Comparison of ENCODE assay signal across 7 cellular contexts in genomic region chr5:181203842-181204560, GRCh38. TPM values are rescaled to one million over a fixed set of nuclear protein-coding genes. Genes with fewer than 3 reads are reported as not detected.
DNase-seq lines count a peak whose midpoint lies in the region; TF ChIP-seq lines count a peak whose summit lies in the region.
"Had no signal": no experiment of that assay in that cellular context is flagged by ENCODE, and none has a peak within 500 bp of the region (broad histone marks: within the 10 kb centered on the region; RNA-seq: fewer than 3 reads in every experiment).

No MANE protein-coding gene starts in this region.

- BruUV-seq in OCI-LY7 (replicated peaks; lab: Mats Ljungman, UMichigan) = no TSS peak

- H3K36me3 ChIP-seq in OCI-LY7 (ENCODE audit: insufficient read depth, low read length) (no peaks in the 10 kb centered on the region), esophagus squamous epithelium (peaks cover 0 to 21% (median 4%) of the 10 kb centered on the region in 3 donors), spleen (no peaks in the 10 kb centered on the region)

- no peak for DNase-seq in OCI-LY7 (ENCODE audit: low spot score)
- no peak for DNase-seq in esophagus squamous epithelium (lab: John Stamatoyannopoulos, UW)
- DNase-seq in spleen = no peak
- DNase-seq in NCI-H226 = no peak
- DNase-seq in mesenteric fat pad (ENCODE audit: low spot score) = no peak
- DNase-seq in mucosa of gallbladder (ENCODE audit: low spot score) = no peak

- no peaks in the 10 kb centered on the region for H3K9me2 ChIP-seq in OCI-LY7 (ENCODE audit: insufficient read depth, low read length)

- POLR2A ChIA-PET in OCI-LY7 (lab: Charles Lee) = interaction anchor here (0.6 kb wide), 1 partner anchor 1386 kb away, joined by 6 read pairs; no protein-coding TSS in a partner anchor

- H3K27me3 ChIP-seq in esophagus squamous epithelium (no peaks in the 10 kb centered on the region), spleen (replicated peaks in 1 of 7) (peaks cover 0 to 40% (median 11%) of the 10 kb centered on the region in 7 donors)

- H3K4me1 ChIP-seq in OCI-LY7 (ENCODE audit: insufficient read depth, low read length, poor library complexity, severe bottlenecking) (peaks cover 54% of the 10 kb centered on the region), esophagus squamous epithelium (peaks cover 13 to 67% (median 32%) of the 10 kb centered on the region in 3 donors), spleen (peaks cover 17 to 60% (median 48%) of the 10 kb centered on the region in 6 donors)

- CTCF ChIA-PET in OCI-LY7 (lab: Charles Lee; ENCODE audit: unreplicated experiment) = no interaction called here

- H3K27ac ChIP-seq in OCI-LY7 (ENCODE audit: low read depth, low read length, poor library complexity, severe bottlenecking) (no peak overlapping the region), esophagus squamous epithelium (peak overlapping the region; percentile 83 to 91 (median 90)), spleen (peak overlapping the region in 4 of 8 donors; percentile 33 to 71 (median 56))

- peak overlapping the region; percentile 80 for H3K4me2 ChIP-seq in OCI-LY7 (ENCODE audit: low read length)

- intact Hi-C loops in OCI-LY7 (cut with micrococcal nuclease; ENCODE audit: unreplicated experiment) = no loop called here
- intact Hi-C loops in esophagus squamous epithelium (cut with DNase I) = no loop called here
- intact Hi-C loops in spleen (cut with DNase I; ENCODE audit: low total_unique reads) = no loop called here

- TF ChIP-seq POLR2A in esophagus squamous epithelium (IDR thresholded peaks at IDR 0.05) (no peak), spleen (IDR thresholded peaks at IDR 0.05) (no peak)

- WGBS in esophagus squamous epithelium, 2 donors = 0% methylated on average over 2 to 6 of the region's 47 CpGs
- WGBS in spleen, 5 donors = 0 to 2% (median 1%) methylated on average over 36 to 47 of the region's 47 CpGs

- no peaks in the 10 kb centered on the region for H3K79me2 ChIP-seq in OCI-LY7 (ENCODE audit: insufficient read depth, low read depth, low read length)

- peak overlapping the region; percentile 37; the same call in 1 of the 2 replicates for H2AFZ ChIP-seq in OCI-LY7 (ENCODE audit: low read length)

- no peak for TF ChIP-seq CTCF in OCI-LY7 (conservative IDR thresholded peaks at IDR 0.05; ENCODE audit: low read length)
- no peak for TF ChIP-seq CTCF in esophagus squamous epithelium (IDR thresholded peaks at IDR 0.05)
- no peak for TF ChIP-seq CTCF in spleen (IDR thresholded peaks at IDR 0.05 in 8 of 11, conservative IDR thresholded peaks at IDR 0.05 in 3 of 11)

- H4K20me1 ChIP-seq in OCI-LY7 (ENCODE audit: insufficient read depth, low read length) = no peaks in the 10 kb centered on the region

- no peaks in the 10 kb centered on the region for H3K9me3 ChIP-seq in OCI-LY7 (ENCODE audit: low read length)
- no peaks in the 10 kb centered on the region for H3K9me3 ChIP-seq in esophagus squamous epithelium
- peaks cover 0 to 10% (median 0%) of the 10 kb centered on the region in 8 donors for H3K9me3 ChIP-seq in spleen

- H3K4me3 ChIP-seq in OCI-LY7 (ENCODE audit: low read depth, low read length, poor library complexity, severe bottlenecking) (peak overlapping the region; percentile 59), esophagus squamous epithelium (peak overlapping the region; percentile 53 to 87 (median 84)), spleen (peak overlapping the region; percentile 58 to 89 (median 68))

RNA-seq across cellular contexts. Expression of gene TRIM7, which starts 1.0 kb away (rescaled TPM):
- total RNA-seq in OCI-LY7 (2014; rRNA removed; shearing (Covaris generic)) = 0.22 and 0.44 TPM in 2 replicates
- total RNA-seq in OCI-LY7 (2022) (1.8 and 2.2 TPM in 2 replicates), esophagus squamous epithelium (10 to 100 TPM; 44.8 to 80.6 (median 54.5) TPM), spleen (1 to 10 TPM in 6 of 7 donors, under 1 TPM in 1; 0.81 to 3.9 (median 1.9) TPM), mesenteric fat pad (3.0 TPM), mucosa of gallbladder (1.2 TPM)
- 1 to 10 TPM; 1.0 to 1.3 (median 1.2) TPM for polyA plus RNA-seq in spleen

RNA-seq across cellular contexts. Expression of gene TRIM41, which starts 19.1 kb away (rescaled TPM):
- total RNA-seq in OCI-LY7 (2014; rRNA removed; shearing (Covaris generic)) = 30.2 and 30.4 TPM in 2 replicates
- total RNA-seq in OCI-LY7 (2022) (68.2 and 73.4 TPM in 2 replicates), esophagus squamous epithelium (10 to 100 TPM; 12.0 to 22.1 (median 13.8) TPM), spleen (10 to 100 TPM; 14.3 to 34.1 (median 26.6) TPM), mesenteric fat pad (22.1 TPM), mucosa of gallbladder (47.6 TPM)
- polyA plus RNA-seq in spleen = 10 to 100 TPM; 12.5 to 25.0 (median 24.1) TPM

RNA-seq across cellular contexts. Expression of gene RACK1, which starts 39.7 kb away (rescaled TPM):
- 4,583 and 5,614 TPM in 2 replicates for total RNA-seq in OCI-LY7 (2014; rRNA removed; shearing (Covaris generic))
- total RNA-seq in OCI-LY7 (2022) = 2,077 and 2,357 TPM in 2 replicates
- 1,000 to 10,000 TPM; 1,705 to 2,735 (median 2,064) TPM for total RNA-seq in esophagus squamous epithelium
- total RNA-seq in spleen = 1,000 to 10,000 TPM; 1,202 to 2,949 (median 1,651) TPM
- 1,000 to 10,000 TPM; 2,379 to 3,598 (median 2,966) TPM for polyA plus RNA-seq in spleen
- total RNA-seq in mesenteric fat pad = 1,262 TPM
- 1,033 TPM for total RNA-seq in mucosa of gallbladder

RNA-seq across cellular contexts. Expression of gene OR2V2, which starts 56.6 kb away (rescaled TPM):
- total RNA-seq in OCI-LY7 (2014; rRNA removed; shearing (Covaris generic)) = 0.06 and 0.23 TPM in 2 replicates
- total RNA-seq in OCI-LY7 (2022) (not detected in 2 replicates), esophagus squamous epithelium (not detected), spleen (not detected), mesenteric fat pad (not detected), mucosa of gallbladder (not detected)
- polyA plus RNA-seq in spleen = not detected
- total RNA-seq: activated CD8-positive, alpha-beta memory T cell treated with anti-CD3 and anti-CD28 coated beads for 36 hours had no signal

RNA-seq across cellular contexts. Expression of gene TRIM52, which starts 56.9 kb away (rescaled TPM):
- 16.1 and 25.1 TPM in 2 replicates for total RNA-seq in OCI-LY7 (2014; rRNA removed; shearing (Covaris generic))
- total RNA-seq in OCI-LY7 (2022) (33.5 and 34.5 TPM in 2 replicates), esophagus squamous epithelium (10 to 100 TPM in 1 of 4 donors, 1 to 10 TPM in 3; 2.0 to 11.1 (median 3.3) TPM), spleen (10 to 100 TPM; 18.9 to 44.0 (median 22.5) TPM), mesenteric fat pad (9.5 TPM), mucosa of gallbladder (22.8 TPM)
- polyA plus RNA-seq in spleen = 10 to 100 TPM; 11.6 to 19.7 (median 18.4) TPM

Comparison
In these comparisons a context has a peak if more than half of its experiments do, and no peak if none do; other contexts are left out.
1. RNA of gene TRIM7, which starts 1.0 kb away (total RNA-seq): 44.8 to 80.6 TPM in esophagus squamous epithelium; 3.0 TPM in mesenteric fat pad (single experiment), 0.81 to 3.9 TPM in spleen, 0.22 to 2.2 TPM in OCI-LY7 and 1.2 TPM in mucosa of gallbladder (single experiment); every median in the first group is over 4 times any median in the second.
2. Peak in every context shown above with its lines, with median percentiles within 50 percentile points of each other: H3K4me3 ChIP-seq.